Comparison of ENCODE assay signal across 8 cellular contexts in the genomic region with DNA sequence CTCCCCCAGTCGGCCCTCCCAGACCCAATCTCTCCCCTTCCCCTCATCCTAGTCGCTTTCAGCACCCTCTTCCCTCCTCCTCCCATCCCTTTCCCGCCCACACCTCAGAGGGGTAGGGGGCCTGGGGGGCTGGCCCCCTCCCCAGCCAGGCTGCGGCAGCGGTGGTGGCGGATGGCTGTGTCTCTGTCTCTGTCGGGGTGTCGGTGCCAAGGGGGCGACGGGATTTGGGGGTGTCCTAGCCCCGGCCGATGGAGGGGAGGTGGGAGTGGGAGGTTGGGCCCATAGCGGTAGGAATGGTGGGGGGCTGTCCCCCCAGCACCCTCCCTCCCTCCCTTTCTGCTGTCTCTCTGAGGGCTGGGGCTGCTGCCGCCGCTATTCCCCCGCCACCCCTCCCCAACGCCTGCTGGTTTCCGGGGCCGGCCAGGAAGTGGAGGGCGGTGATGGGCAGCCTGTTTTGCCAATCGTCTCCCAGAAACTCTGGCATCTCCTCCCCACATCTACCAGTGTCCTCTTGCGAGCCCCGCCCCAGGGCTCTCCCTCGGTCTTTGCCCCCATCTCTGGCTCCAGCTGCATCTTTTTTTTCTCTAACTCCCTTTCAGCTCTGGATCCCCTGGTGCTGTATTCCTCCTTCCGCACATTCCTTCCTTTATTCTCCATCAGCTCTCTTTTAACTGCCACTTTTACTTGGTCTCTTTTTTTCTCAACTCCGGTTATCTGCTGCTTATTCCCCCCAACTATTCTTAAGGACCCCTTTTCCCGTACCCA. TPM values are rescaled to one million over a fixed set of nuclear protein-coding genes. Genes with fewer than 3 reads are reported as not detected.
A peak's percentile ranks its signal among the peaks of the same experiment; 100 is the strongest.
DNase-seq lines count a peak whose midpoint lies in the region; ATAC-seq and TF ChIP-seq lines count a peak whose summit lies in the region.

A gene with protein sequence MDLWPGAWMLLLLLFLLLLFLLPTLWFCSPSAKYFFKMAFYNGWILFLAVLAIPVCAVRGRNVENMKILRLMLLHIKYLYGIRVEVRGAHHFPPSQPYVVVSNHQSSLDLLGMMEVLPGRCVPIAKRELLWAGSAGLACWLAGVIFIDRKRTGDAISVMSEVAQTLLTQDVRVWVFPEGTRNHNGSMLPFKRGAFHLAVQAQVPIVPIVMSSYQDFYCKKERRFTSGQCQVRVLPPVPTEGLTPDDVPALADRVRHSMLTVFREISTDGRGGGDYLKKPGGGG (minus strand): TSS at position 374 of the 765 bp plus-strand sequence. CDS start 4,588 bp downstream, outside the sequence.

- peak within 1 kb of the TSS; percentile 98 for H3K4me3 Mint-ChIP-seq in neural crest cell
- H3K4me3 Mint-ChIP-seq in stimulated activated naive CD8-positive, alpha-beta T cell treated with anti-CD3 and anti-CD28 coated beads, Interleukin-15, amount 100 ng/mL, for 72 hours, result peak within 1 kb of the TSS; percentile 86 to 94

- TF ChIP-seq CTCF in NB4 (IDR thresholded peaks at IDR 0.05; ENCODE audit: low read depth, low read length), result no peak
- no peak for TF ChIP-seq CTCF in foreskin fibroblast (IDR thresholded peaks at IDR 0.05; ENCODE audit: low read depth, low read length)
- TF ChIP-seq CTCF in neural crest cell (conservative IDR thresholded peaks at IDR 0.05), result no peak

- no peaks in the 10 kb centered on the region for H3K9me3 Mint-ChIP-seq in neural crest cell
- no peaks in the 10 kb centered on the region for H3K9me3 Mint-ChIP-seq in stimulated activated naive CD8-positive, alpha-beta T cell treated with anti-CD3 and anti-CD28 coated beads, Interleukin-15, amount 100 ng/mL, for 72 hours

- ATAC-seq in stimulated activated naive CD8-positive, alpha-beta T cell treated with anti-CD3 and anti-CD28 coated beads, Interleukin-15, amount 100 ng/mL, for 72 hours, result peak; percentile 64

- peaks cover 4% of the 10 kb centered on the region for H3K36me3 Mint-ChIP-seq in neural crest cell (ENCODE audit: low read depth)

- H3K4me3 ChIP-seq in NB4 (ENCODE audit: low read depth, low read length) (peak within 1 kb of the TSS; percentile 96), foreskin fibroblast (ENCODE audit: low read depth in 1 of 2, low read length in 2 of 2) (peak within 1 kb of the TSS; percentile 89 to 94)

- DNase-seq in DMS153 (lab: John Stamatoyannopoulos, UW) (peak; percentile 90), H4 (ENCODE audit: low spot score) (peak; percentile 91), NB4 (ENCODE audit: low read depth) (peak; percentile 98), SK-MEL-5 (ENCODE audit: low read depth, low spot score) (peak; percentile 94), foreskin fibroblast (peak; percentile 98 to 99), neural crest cell (ENCODE audit: low read depth, low spot score) (peak; percentile 96)
- peak; percentile 74 to 96 (median 92) for DNase-seq in activated naive CD4-positive, alpha-beta T cell (lab: John Stamatoyannopoulos, UW)
- DNase-seq in stimulated activated naive CD8-positive, alpha-beta T cell treated with anti-CD3 and anti-CD28 coated beads, Interleukin-15, amount 100 ng/mL, for 72 hours, result peak; percentile 96 to 97

- H3K4me1 Mint-ChIP-seq in neural crest cell, result peaks cover 66% of the 10 kb centered on the region
- H3K4me1 Mint-ChIP-seq in stimulated activated naive CD8-positive, alpha-beta T cell treated with anti-CD3 and anti-CD28 coated beads, Interleukin-15, amount 100 ng/mL, for 72 hours, result peaks cover 70% of the 10 kb centered on the region

- in situ Hi-C loops in SK-MEL-5 (cut with HindIII; ENCODE audit: low pct_unique_long_range_greater_than_20kb, low sequenced_read_pairs), result no loop called here

- H3K27ac Mint-ChIP-seq in neural crest cell (ENCODE audit: unreplicated experiment), result peak within 1 kb of the TSS; percentile 98
- peak within 1 kb of the TSS; percentile 96 to 98 for H3K27ac Mint-ChIP-seq in stimulated activated naive CD8-positive, alpha-beta T cell treated with anti-CD3 and anti-CD28 coated beads, Interleukin-15, amount 100 ng/mL, for 72 hours

- H3K27me3 Mint-ChIP-seq in neural crest cell (ENCODE audit: low read depth), result peaks cover 6% of the 10 kb centered on the region
- no peaks in the 10 kb centered on the region for H3K27me3 Mint-ChIP-seq in stimulated activated naive CD8-positive, alpha-beta T cell treated with anti-CD3 and anti-CD28 coated beads, Interleukin-15, amount 100 ng/mL, for 72 hours

- peak; percentile 43 for TF ChIP-seq POLR2A in NB4 (IDR thresholded peaks at IDR 0.05; ENCODE audit: extremely low read depth, insufficient read length)

RNA-seq across cellular contexts. Expression of the gene that starts here (rescaled TPM):
- 45.6 and 51.3 TPM in 2 replicates for total RNA-seq in H4 (2014; rRNA removed; shearing (Covaris generic))
- 77.8 and 85.2 TPM in 2 replicates for total RNA-seq in SK-MEL-5 (2014; rRNA removed; shearing (Covaris generic))
- polyA plus RNA-seq in SK-MEL-5 (2015; cell fraction: cytosol; rRNA removed), result 132 and 145 TPM in 2 replicates
- 40.4 and 42.1 TPM in 2 replicates for polyA plus RNA-seq in SK-MEL-5 (2015; cell fraction: nucleus; rRNA removed)
- total RNA-seq in neural crest cell, result 88.9 and 92.9 TPM in 2 replicates

Comparison
In these comparisons a context has a peak if more than half of its experiments do, and no peak if none do; other contexts are left out.
1. Peak in every context shown above with its lines: DNase-seq, ATAC-seq and H3K4me3 ChIP-seq.